22 cellular contexts compared by ENCODE assay signal in genomic region chrX:114532093-114532805, GRCh38. TPM values are rescaled to one million over a fixed set of nuclear protein-coding genes. Genes with fewer than 3 reads are reported as not detected.
"Had no signal": no experiment of that assay in that cellular context is flagged by ENCODE, and none has a peak within 500 bp of the region (broad histone marks: within the 10 kb centered on the region; RNA-seq: fewer than 3 reads in every experiment).

No MANE protein-coding gene starts in this region.

- H3K27me3 ChIP-seq: stomach had no signal

- H3K4me3 Mint-ChIP-seq: activated CD8-positive, alpha-beta T cell treated with anti-CD3 and anti-CD28 coated beads, Interleukin-2, amount 10 ng/mL, durations not matched to agents 7 days and 5 days; activated T-helper 1 cell treated with anti-CD3 and anti-CD28 coated beads, Interleukin-12 subunit alpha, Interleukin-12 subunit beta, Interleukin-2, Interleukin-4 antibody, amounts not matched to agents 30 ng/mL and 10 ng/mL and 1 ng/mL, durations not matched to agents 14 hours and 24 hours and 36 hours; effector memory CD8-positive, alpha-beta T cell; T-helper 1 cell treated with Interleukin-12 subunit alpha and Interleukin-12 subunit beta and Interleukin-4 antibody, amounts not matched to agents 30 μg/mL and 1 μg/mL, for 36 hours; WTC11 had no signal

- H3K36me3 ChIP-seq: left lung, stomach, thoracic aorta had no signal

- H3K36me3 Mint-ChIP-seq: WTC11 had no signal

- H3K27ac Mint-ChIP-seq: activated CD8-positive, alpha-beta T cell treated with anti-CD3 and anti-CD28 coated beads, Interleukin-2, amount 10 ng/mL, durations not matched to agents 7 days and 5 days; activated T-helper 1 cell treated with anti-CD3 and anti-CD28 coated beads, Interleukin-12 subunit alpha, Interleukin-12 subunit beta, Interleukin-2, Interleukin-4 antibody, amounts not matched to agents 30 ng/mL and 10 ng/mL and 1 ng/mL, durations not matched to agents 14 hours and 24 hours and 36 hours; effector memory CD8-positive, alpha-beta T cell; T-helper 1 cell treated with Interleukin-12 subunit alpha and Interleukin-12 subunit beta and Interleukin-4 antibody, amounts not matched to agents 30 μg/mL and 1 μg/mL, for 36 hours; WTC11 had no signal

- H2AFZ ChIP-seq: parathyroid adenoma had no signal

- H3K9me3 Mint-ChIP-seq: activated T-helper 1 cell treated with anti-CD3 and anti-CD28 coated beads, Interleukin-12 subunit alpha, Interleukin-12 subunit beta, Interleukin-2, Interleukin-4 antibody, amounts not matched to agents 30 ng/mL and 10 ng/mL and 1 ng/mL, durations not matched to agents 14 hours and 24 hours and 36 hours; effector memory CD8-positive, alpha-beta T cell; WTC11 had no signal

- H3K4me3 ChIP-seq: coronary artery, left lung, stomach, thoracic aorta had no signal

- H3K27me3 Mint-ChIP-seq: effector memory CD8-positive, alpha-beta T cell had no signal

- H3K4me1 Mint-ChIP-seq: WTC11 had no signal

- H3K9ac ChIP-seq: parathyroid adenoma had no signal

- H3K4me1 ChIP-seq: left lung, parathyroid adenoma, stomach had no signal

- H3K79me2 ChIP-seq: parathyroid adenoma had no signal

- DNase-seq: activated CD4-positive, alpha-beta T cell treated with anti-CD3 and anti-CD28 coated beads for 48 hours; activated CD8-positive, alpha-beta memory T cell treated with anti-CD3 and anti-CD28 coated beads, Interleukin-2, amount 50 U/mL, for 48 hours; activated CD8-positive, alpha-beta T cell treated with anti-CD3 and anti-CD28 coated beads, Interleukin-2, amount 10 ng/mL, durations not matched to agents 7 days and 5 days; activated naive CD4-positive, alpha-beta T cell; central memory CD4-positive, alpha-beta T cell; effector memory CD8-positive, alpha-beta T cell; foreskin fibroblast; glutamatergic neuron; left lung; retina; stomach had no signal

- H3K9me3 ChIP-seq: left lung, stomach, thoracic aorta had no signal

- ATAC-seq: activated CD8-positive, alpha-beta T cell treated with anti-CD3 and anti-CD28 coated beads, Interleukin-2, amount 10 ng/mL, durations not matched to agents 7 days and 5 days; effector memory CD8-positive, alpha-beta T cell; left lung; WTC11 had no signal

- H3K27ac ChIP-seq: coronary artery, left lung, parathyroid adenoma, stomach, thoracic aorta had no signal

RNA-seq across cellular contexts. Expression of gene HTR2C, which starts 51.6 kb away (rescaled TPM):
- total RNA-seq: activated CD8-positive, alpha-beta T cell treated with anti-CD3 and anti-CD28 coated beads, Interleukin-2, amount 10 ng/mL, durations not matched to agents 7 days and 5 days; activated T-helper 1 cell treated with anti-CD3 and anti-CD28 coated beads, Interleukin-12 subunit alpha, Interleukin-12 subunit beta, Interleukin-2, Interleukin-4 antibody, amounts not matched to agents 30 ng/mL and 10 ng/mL and 1 ng/mL, durations not matched to agents 14 hours and 24 hours and 36 hours; epithelial cell of proximal tubule; left lung; mesenteric fat pad; myocyte; skeletal muscle tissue; stomach; thoracic aorta had no signal
- polyA plus RNA-seq: keratinocyte, stomach had no signal
